1 cellular context compared by ENCODE assay signal in the genomic region with DNA sequence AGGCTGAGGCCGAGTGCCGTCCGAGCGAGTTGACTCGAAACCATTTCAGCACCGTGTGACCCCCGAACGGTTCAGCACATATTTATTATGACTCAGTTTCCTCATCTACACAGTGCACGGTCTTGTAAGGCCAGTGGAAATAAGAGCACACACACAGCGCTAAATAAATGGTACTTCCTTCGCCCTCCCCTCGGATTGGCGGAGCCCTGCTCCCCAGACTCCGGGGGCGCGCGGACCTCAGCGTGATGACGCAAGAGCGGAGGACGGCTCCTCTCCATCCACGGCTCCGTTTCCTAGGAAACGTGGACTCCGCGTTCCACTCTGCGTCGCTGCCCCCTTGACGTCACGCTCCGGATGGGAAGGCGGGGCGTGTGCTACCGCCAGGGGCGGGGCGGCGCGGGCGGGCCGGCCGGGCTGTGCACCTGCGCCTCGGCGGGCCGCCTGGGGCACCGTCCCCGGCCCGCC.
A peak's percentile ranks its signal among the peaks of the same experiment; 100 is the strongest.
TF ChIP-seq lines count a peak whose summit lies in the region.

A gene with protein sequence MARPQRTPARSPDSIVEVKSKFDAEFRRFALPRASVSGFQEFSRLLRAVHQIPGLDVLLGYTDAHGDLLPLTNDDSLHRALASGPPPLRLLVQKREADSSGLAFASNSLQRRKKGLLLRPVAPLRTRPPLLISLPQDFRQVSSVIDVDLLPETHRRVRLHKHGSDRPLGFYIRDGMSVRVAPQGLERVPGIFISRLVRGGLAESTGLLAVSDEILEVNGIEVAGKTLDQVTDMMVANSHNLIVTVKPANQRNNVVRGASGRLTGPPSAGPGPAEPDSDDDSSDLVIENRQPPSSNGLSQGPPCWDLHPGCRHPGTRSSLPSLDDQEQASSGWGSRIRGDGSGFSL (plus strand): TSS at position 397 of the 465 bp plus-strand sequence. CDS start 79 bp downstream, outside the sequence.

TF ChIP-seq in HepG2, 621 proteins besides CTCF, POLR2A, EP300 and RAD21 (continued from another document and continues in another):
- TF ChIP-seq, protein P1, sequence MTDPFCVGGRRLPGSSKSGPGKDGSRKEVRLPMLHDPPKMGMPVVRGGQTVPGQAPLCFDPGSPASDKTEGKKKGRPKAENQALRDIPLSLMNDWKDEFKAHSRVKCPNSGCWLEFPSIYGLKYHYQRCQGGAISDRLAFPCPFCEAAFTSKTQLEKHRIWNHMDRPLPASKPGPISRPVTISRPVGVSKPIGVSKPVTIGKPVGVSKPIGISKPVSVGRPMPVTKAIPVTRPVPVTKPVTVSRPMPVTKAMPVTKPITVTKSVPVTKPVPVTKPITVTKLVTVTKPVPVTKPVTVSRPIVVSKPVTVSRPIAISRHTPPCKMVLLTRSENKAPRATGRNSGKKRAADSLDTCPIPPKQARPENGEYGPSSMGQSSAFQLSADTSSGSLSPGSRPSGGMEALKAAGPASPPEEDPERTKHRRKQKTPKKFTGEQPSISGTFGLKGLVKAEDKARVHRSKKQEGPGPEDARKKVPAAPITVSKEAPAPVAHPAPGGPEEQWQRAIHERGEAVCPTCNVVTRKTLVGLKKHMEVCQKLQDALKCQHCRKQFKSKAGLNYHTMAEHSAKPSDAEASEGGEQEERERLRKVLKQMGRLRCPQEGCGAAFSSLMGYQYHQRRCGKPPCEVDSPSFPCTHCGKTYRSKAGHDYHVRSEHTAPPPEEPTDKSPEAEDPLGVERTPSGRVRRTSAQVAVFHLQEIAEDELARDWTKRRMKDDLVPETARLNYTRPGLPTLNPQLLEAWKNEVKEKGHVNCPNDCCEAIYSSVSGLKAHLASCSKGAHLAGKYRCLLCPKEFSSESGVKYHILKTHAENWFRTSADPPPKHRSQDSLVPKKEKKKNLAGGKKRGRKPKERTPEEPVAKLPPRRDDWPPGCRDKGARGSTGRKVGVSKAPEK (CRISPR knock-in tag; IDR thresholded peaks at IDR 0.05; ENCODE audit: borderline replicate concordance) = no peak
- TF ChIP-seq ZNF782 (CRISPR knock-in tag; IDR thresholded peaks at IDR 0.05; ENCODE audit: borderline replicate concordance) (no peak), ZNF766 (CRISPR knock-in tag; IDR thresholded peaks at IDR 0.05; ENCODE audit: borderline replicate concordance) (no peak; the same call in 1 of the 2 replicates), FOXP1 (IDR thresholded peaks at IDR 0.05) (no peak), FOXP1 (CRISPR knock-in tag; IDR thresholded peaks at IDR 0.05) (no peak), YY1 (IDR thresholded peaks at IDR 0.05; ENCODE audit: insufficient read depth, insufficient replicate concordance, low read depth, low read length) (no peak), KDM3A (CRISPR knock-in tag; IDR thresholded peaks at IDR 0.05; ENCODE audit: low read depth) (no peak), MYNN (CRISPR knock-in tag; IDR thresholded peaks at IDR 0.05; ENCODE audit: low read depth) (no peak), ZNF253 (CRISPR knock-in tag; IDR thresholded peaks at IDR 0.05; ENCODE audit: borderline replicate concordance) (peak; percentile 84; the same call in 1 of the 2 replicates), HMG20B (CRISPR knock-in tag; conservative IDR thresholded peaks at IDR 0.05) (no peak), DMAP1 (CRISPR knock-in tag; IDR thresholded peaks at IDR 0.05) (no peak), ZBTB3 (CRISPR knock-in tag; IDR thresholded peaks at IDR 0.05; ENCODE audit: borderline replicate concordance, low read depth) (no peak), MBNL3 (CRISPR knock-in tag; conservative IDR thresholded peaks at IDR 0.05) (no peak)
- TF ChIP-seq, protein P2, sequence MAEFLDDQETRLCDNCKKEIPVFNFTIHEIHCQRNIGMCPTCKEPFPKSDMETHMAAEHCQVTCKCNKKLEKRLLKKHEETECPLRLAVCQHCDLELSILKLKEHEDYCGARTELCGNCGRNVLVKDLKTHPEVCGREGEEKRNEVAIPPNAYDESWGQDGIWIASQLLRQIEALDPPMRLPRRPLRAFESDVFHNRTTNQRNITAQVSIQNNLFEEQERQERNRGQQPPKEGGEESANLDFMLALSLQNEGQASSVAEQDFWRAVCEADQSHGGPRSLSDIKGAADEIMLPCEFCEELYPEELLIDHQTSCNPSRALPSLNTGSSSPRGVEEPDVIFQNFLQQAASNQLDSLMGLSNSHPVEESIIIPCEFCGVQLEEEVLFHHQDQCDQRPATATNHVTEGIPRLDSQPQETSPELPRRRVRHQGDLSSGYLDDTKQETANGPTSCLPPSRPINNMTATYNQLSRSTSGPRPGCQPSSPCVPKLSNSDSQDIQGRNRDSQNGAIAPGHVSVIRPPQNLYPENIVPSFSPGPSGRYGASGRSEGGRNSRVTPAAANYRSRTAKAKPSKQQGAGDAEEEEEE (CRISPR knock-in tag; IDR thresholded peaks at IDR 0.05; ENCODE audit: borderline replicate concordance) = no peak
- TF ChIP-seq, protein P3, sequence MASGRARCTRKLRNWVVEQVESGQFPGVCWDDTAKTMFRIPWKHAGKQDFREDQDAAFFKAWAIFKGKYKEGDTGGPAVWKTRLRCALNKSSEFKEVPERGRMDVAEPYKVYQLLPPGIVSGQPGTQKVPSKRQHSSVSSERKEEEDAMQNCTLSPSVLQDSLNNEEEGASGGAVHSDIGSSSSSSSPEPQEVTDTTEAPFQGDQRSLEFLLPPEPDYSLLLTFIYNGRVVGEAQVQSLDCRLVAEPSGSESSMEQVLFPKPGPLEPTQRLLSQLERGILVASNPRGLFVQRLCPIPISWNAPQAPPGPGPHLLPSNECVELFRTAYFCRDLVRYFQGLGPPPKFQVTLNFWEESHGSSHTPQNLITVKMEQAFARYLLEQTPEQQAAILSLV (CRISPR knock-in tag; IDR thresholded peaks at IDR 0.05; ENCODE audit: borderline replicate concordance) = no peak
- TF ChIP-seq, protein P4, sequence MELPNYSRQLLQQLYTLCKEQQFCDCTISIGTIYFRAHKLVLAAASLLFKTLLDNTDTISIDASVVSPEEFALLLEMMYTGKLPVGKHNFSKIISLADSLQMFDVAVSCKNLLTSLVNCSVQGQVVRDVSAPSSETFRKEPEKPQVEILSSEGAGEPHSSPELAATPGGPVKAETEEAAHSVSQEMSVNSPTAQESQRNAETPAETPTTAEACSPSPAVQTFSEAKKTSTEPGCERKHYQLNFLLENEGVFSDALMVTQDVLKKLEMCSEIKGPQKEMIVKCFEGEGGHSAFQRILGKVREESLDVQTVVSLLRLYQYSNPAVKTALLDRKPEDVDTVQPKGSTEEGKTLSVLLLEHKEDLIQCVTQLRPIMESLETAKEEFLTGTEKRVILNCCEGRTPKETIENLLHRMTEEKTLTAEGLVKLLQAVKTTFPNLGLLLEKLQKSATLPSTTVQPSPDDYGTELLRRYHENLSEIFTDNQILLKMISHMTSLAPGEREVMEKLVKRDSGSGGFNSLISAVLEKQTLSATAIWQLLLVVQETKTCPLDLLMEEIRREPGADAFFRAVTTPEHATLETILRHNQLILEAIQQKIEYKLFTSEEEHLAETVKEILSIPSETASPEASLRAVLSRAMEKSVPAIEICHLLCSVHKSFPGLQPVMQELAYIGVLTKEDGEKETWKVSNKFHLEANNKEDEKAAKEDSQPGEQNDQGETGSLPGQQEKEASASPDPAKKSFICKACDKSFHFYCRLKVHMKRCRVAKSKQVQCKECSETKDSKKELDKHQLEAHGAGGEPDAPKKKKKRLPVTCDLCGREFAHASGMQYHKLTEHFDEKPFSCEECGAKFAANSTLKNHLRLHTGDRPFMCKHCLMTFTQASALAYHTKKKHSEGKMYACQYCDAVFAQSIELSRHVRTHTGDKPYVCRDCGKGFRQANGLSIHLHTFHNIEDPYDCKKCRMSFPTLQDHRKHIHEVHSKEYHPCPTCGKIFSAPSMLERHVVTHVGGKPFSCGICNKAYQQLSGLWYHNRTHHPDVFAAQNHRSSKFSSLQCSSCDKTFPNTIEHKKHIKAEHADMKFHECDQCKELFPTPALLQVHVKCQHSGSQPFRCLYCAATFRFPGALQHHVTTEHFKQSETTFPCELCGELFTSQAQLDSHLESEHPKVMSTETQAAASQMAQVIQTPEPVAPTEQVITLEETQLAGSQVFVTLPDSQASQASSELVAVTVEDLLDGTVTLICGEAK (IDR thresholded peaks at IDR 0.05) = no peak
- TF ChIP-seq, protein P4 (CRISPR knock-in tag; IDR thresholded peaks at IDR 0.05) = no peak
- TF ChIP-seq, protein P5, sequence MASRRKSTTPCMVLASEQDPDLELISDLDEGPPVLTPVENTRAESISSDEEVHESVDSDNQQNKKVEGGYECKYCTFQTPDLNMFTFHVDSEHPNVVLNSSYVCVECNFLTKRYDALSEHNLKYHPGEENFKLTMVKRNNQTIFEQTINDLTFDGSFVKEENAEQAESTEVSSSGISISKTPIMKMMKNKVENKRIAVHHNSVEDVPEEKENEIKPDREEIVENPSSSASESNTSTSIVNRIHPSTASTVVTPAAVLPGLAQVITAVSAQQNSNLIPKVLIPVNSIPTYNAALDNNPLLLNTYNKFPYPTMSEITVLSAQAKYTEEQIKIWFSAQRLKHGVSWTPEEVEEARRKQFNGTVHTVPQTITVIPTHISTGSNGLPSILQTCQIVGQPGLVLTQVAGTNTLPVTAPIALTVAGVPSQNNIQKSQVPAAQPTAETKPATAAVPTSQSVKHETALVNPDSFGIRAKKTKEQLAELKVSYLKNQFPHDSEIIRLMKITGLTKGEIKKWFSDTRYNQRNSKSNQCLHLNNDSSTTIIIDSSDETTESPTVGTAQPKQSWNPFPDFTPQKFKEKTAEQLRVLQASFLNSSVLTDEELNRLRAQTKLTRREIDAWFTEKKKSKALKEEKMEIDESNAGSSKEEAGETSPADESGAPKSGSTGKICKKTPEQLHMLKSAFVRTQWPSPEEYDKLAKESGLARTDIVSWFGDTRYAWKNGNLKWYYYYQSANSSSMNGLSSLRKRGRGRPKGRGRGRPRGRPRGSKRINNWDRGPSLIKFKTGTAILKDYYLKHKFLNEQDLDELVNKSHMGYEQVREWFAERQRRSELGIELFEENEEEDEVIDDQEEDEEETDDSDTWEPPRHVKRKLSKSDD (CRISPR knock-in tag; IDR thresholded peaks at IDR 0.05; ENCODE audit: low read depth) = peak; percentile 91
- TF ChIP-seq, protein P6, sequence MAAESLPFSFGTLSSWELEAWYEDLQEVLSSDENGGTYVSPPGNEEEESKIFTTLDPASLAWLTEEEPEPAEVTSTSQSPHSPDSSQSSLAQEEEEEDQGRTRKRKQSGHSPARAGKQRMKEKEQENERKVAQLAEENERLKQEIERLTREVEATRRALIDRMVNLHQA (CRISPR knock-in tag; IDR thresholded peaks at IDR 0.05) = no peak
- TF ChIP-seq, protein P7, sequence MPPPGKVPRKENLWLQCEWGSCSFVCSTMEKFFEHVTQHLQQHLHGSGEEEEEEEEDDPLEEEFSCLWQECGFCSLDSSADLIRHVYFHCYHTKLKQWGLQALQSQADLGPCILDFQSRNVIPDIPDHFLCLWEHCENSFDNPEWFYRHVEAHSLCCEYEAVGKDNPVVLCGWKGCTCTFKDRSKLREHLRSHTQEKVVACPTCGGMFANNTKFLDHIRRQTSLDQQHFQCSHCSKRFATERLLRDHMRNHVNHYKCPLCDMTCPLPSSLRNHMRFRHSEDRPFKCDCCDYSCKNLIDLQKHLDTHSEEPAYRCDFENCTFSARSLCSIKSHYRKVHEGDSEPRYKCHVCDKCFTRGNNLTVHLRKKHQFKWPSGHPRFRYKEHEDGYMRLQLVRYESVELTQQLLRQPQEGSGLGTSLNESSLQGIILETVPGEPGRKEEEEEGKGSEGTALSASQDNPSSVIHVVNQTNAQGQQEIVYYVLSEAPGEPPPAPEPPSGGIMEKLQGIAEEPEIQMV (CRISPR knock-in tag; IDR thresholded peaks at IDR 0.05; ENCODE audit: low read depth) = no peak
